Comparison of ENCODE assay signal across 8 cellular contexts in genomic region chr13:20191902-20192469, GRCh38. TPM values are rescaled to one million over a fixed set of nuclear protein-coding genes. Genes with fewer than 3 reads are reported as not detected.
DNase-seq lines count a peak whose midpoint lies in the region; ATAC-seq and TF ChIP-seq lines count a peak whose summit lies in the region.

No MANE protein-coding gene starts in this region.

- H3K27ac ChIP-seq in right cardiac atrium (ENCODE audit: low read length), result no peak overlapping the region

- no peaks in the 10 kb centered on the region for H3K9me3 Mint-ChIP-seq in activated T-cell treated with anti-CD3 and anti-CD28 coated beads, Interleukin-2, amount 50 U/mL, for 24 hours

- DNase-seq in ACHN (peak; percentile 27), right cardiac atrium (no peak), retinal pigment epithelial cell (ENCODE audit: low read depth) (no peak), cortex of kidney (lab: John Stamatoyannopoulos, UW) (no peak)
- peak; percentile 44 for DNase-seq in activated T-cell treated with anti-CD3 and anti-CD28 coated beads, Interleukin-2, amount 50 U/mL, for 24 hours

- no peaks in the 10 kb centered on the region for H3K9me3 ChIP-seq in right cardiac atrium (ENCODE audit: control insufficient read depth, low read length)

- ATAC-seq in HG02798 (IDR thresholded peaks at IDR 0.05; ENCODE audit: poor library complexity, unreplicated experiment), result peak; percentile 37
- peak in 1 of 2 donors; percentile 23 for ATAC-seq in right cardiac atrium
- ATAC-seq in HG03159 (IDR thresholded peaks at IDR 0.05; ENCODE audit: unreplicated experiment), result no peak
- no peak for ATAC-seq in HG03342 (IDR thresholded peaks at IDR 0.05; ENCODE audit: unreplicated experiment)

- peaks cover 21% of the 10 kb centered on the region for H3K4me1 Mint-ChIP-seq in activated T-cell treated with anti-CD3 and anti-CD28 coated beads, Interleukin-2, amount 50 U/mL, for 24 hours (ENCODE audit: low read depth)

- in situ Hi-C loops in ACHN (cut with HindIII; ENCODE audit: low pct_ligation_motif_present, low pct_unique_long_range_greater_than_20kb, low sequenced_read_pairs), result no loop called here

- no peak for TF ChIP-seq CTCF in retinal pigment epithelial cell (conservative IDR thresholded peaks at IDR 0.05; ENCODE audit: low read depth, low read length)

- no peak overlapping the region for H3K27ac Mint-ChIP-seq in activated T-cell treated with anti-CD3 and anti-CD28 coated beads, Interleukin-2, amount 50 U/mL, for 24 hours

- 21% methylated on average over 36 of the region's 36 CpGs for WGBS in right cardiac atrium

- peak overlapping the region; percentile 66 for H3K4me3 Mint-ChIP-seq in activated T-cell treated with anti-CD3 and anti-CD28 coated beads, Interleukin-2, amount 50 U/mL, for 24 hours

- H3K4me3 ChIP-seq in right cardiac atrium (ENCODE audit: low read length), result peak overlapping the region; percentile 89
- H3K4me3 ChIP-seq in retinal pigment epithelial cell (ENCODE audit: low read length), result peak overlapping the region; percentile 49

- no peaks in the 10 kb centered on the region for H3K36me3 Mint-ChIP-seq in activated T-cell treated with anti-CD3 and anti-CD28 coated beads, Interleukin-2, amount 50 U/mL, for 24 hours (ENCODE audit: low read depth)

- H3K4me1 ChIP-seq in right cardiac atrium (ENCODE audit: control insufficient read depth, insufficient read depth, low read length), result no peaks in the 10 kb centered on the region

- H3K27me3 ChIP-seq in right cardiac atrium (ENCODE audit: control insufficient read depth, insufficient read depth), result no peaks in the 10 kb centered on the region

- H3K27me3 Mint-ChIP-seq in activated T-cell treated with anti-CD3 and anti-CD28 coated beads, Interleukin-2, amount 50 U/mL, for 24 hours, result peaks cover 62% of the 10 kb centered on the region

- intact Hi-C loops in right cardiac atrium (cut with DNase I), result loop anchor here in 3 of 4 donors (5.0 to 10.0 kb wide), 3 partner anchors 293 to 733 kb away; no protein-coding TSS in a partner anchor

RNA-seq across cellular contexts. Expression of gene GJB2, which starts 0.8 kb away (rescaled TPM):
- under 1 TPM in 1 of 4 donors, not detected in 3; 0.09 TPM for total RNA-seq in right cardiac atrium
- polyA plus RNA-seq in right cardiac atrium, result 0.20 TPM

RNA-seq across cellular contexts. Expression of gene GJA3, which starts 31.1 kb away (rescaled TPM):
- 10 to 100 TPM in 1 of 4 donors, 1 to 10 TPM in 3; 5.0 to 11.0 (median 8.5) TPM for total RNA-seq in right cardiac atrium
- 5.7 TPM for polyA plus RNA-seq in right cardiac atrium

RNA-seq across cellular contexts. Expression of gene GJB6, which starts 40.1 kb away (rescaled TPM):
- total RNA-seq in right cardiac atrium, result not detected
- polyA plus RNA-seq in right cardiac atrium, result 0.05 TPM

Comparison
In these comparisons a context has a peak if more than half of its experiments do, and no peak if none do; other contexts are left out.
1. DNase-seq: peak in ACHN (single experiment) and activated T-cell treated with anti-CD3 and anti-CD28 coated beads, Interleukin-2, amount 50 U/mL, for 24 hours (single experiment); none in right cardiac atrium (0 of 3), retinal pigment epithelial cell (single experiment) and cortex of kidney (single experiment).